36 cellular contexts compared by ENCODE assay signal in the genomic region with DNA sequence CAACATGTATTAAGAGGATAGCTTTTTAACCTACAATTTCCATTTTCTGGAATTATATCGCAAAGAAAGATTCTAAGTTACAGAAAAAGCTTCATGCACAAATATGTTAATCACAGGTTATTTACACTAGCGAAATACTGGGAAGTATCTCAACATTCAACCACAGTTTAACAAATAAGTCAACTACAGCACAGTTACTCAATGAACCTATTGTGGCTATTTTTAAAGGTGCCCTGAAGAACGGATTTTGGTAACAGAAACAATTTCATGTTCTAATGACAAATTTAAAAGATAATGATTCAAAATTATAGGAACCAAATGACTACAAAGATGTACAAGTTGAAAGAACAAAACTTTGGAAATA. TPM values are rescaled to one million over a fixed set of nuclear protein-coding genes. Genes with fewer than 3 reads are reported as not detected.
"Had no signal": no experiment of that assay in that cellular context is flagged by ENCODE, and none has a peak within 500 bp of the region (broad histone marks: within the 10 kb centered on the region; RNA-seq: fewer than 3 reads in every experiment).

No MANE protein-coding gene starts in this region.

- H3K4me1 ChIP-seq: ascending aorta had no signal

- H3K36me3 Mint-ChIP-seq: activated CD4-positive, alpha-beta memory T cell treated with anti-CD3 and anti-CD28 coated beads for 36 hours; activated naive CD4-positive, alpha-beta T cell treated with anti-CD3 and anti-CD28 coated beads, Interleukin-2, amount 10 ng/mL, durations not matched to agents 7 days and 5 days; activated naive CD4-positive, alpha-beta T cell treated with anti-CD3 and anti-CD28 coated beads, Interleukin-2, amount 50 U/mL, for 24 hours; activated naive CD8-positive, alpha-beta T cell; activated naive CD8-positive, alpha-beta T cell treated with anti-CD3 and anti-CD28 coated beads, Interleukin-2, amount 10 ng/mL, durations not matched to agents 7 days and 5 days had no signal

- H3K9me3 Mint-ChIP-seq: activated CD8-positive, alpha-beta T cell treated with anti-CD3 and anti-CD28 coated beads for 36 hours; activated naive CD4-positive, alpha-beta T cell treated with anti-CD3 and anti-CD28 coated beads, Interleukin-2, amount 50 U/mL, for 24 hours; activated T-cell treated with anti-CD3 and anti-CD28 coated beads, Interleukin-2, amount 50 U/mL, for 24 hours; activated T-helper 2 cell treated with anti-CD3 and anti-CD28 coated beads, Interferon-gamma antibody, Interleukin-2, Interleukin-4, amounts not matched to agents 10 μg/mL and 5 μg/mL and 100 μg/mL, durations not matched to agents 14 hours and 24 hours and 36 hours; central memory CD8-positive, alpha-beta T cell; T-helper 1 cell treated with Interleukin-12 subunit alpha and Interleukin-12 subunit beta and Interleukin-4 antibody, amounts not matched to agents 30 μg/mL and 1 μg/mL, for 36 hours; T-helper 2 cell treated with Interferon-gamma antibody and Interleukin-4, amounts not matched to agents 5 μg/mL and 100 μg/mL, for 36 hours had no signal

- H3K27ac Mint-ChIP-seq: activated B cell treated with CpG ODN at 0.5 μM for 24 hours; activated CD4-positive, alpha-beta memory T cell treated with anti-CD3 and anti-CD28 coated beads for 36 hours; activated CD4-positive, alpha-beta T cell treated with anti-CD3 and anti-CD28 coated beads, Interleukin-2, amount 10 ng/mL, durations not matched to agents 24 days and 14 days; activated CD8-positive, alpha-beta T cell treated with anti-CD3 and anti-CD28 coated beads for 36 hours; activated naive CD4-positive, alpha-beta T cell treated with anti-CD3 and anti-CD28 coated beads, Interleukin-2, amount 10 ng/mL, durations not matched to agents 7 days and 5 days; activated naive CD4-positive, alpha-beta T cell treated with anti-CD3 and anti-CD28 coated beads, Interleukin-2, amount 50 U/mL, for 24 hours; activated naive CD8-positive, alpha-beta T cell; activated naive CD8-positive, alpha-beta T cell treated with anti-CD3 and anti-CD28 coated beads, Interleukin-2, amount 10 ng/mL, durations not matched to agents 7 days and 5 days; activated naive CD8-positive, alpha-beta T cell treated with anti-CD3 and anti-CD28 coated beads, Interleukin-2, amount 50 U/mL, for 24 hours; activated T-cell treated with anti-CD3 and anti-CD28 coated beads, Interleukin-2, amount 50 U/mL, for 24 hours; activated T-helper 2 cell treated with anti-CD3 and anti-CD28 coated beads, Interferon-gamma antibody, Interleukin-2, Interleukin-4, amounts not matched to agents 10 μg/mL and 5 μg/mL and 100 μg/mL, durations not matched to agents 14 hours and 24 hours and 36 hours; brain; T-helper 1 cell treated with Interleukin-12 subunit alpha and Interleukin-12 subunit beta and Interleukin-4 antibody, amounts not matched to agents 30 μg/mL and 1 μg/mL, for 36 hours; T-helper 2 cell treated with Interferon-gamma antibody and Interleukin-4, amounts not matched to agents 5 μg/mL and 100 μg/mL, for 36 hours had no signal

- H3K9me3 ChIP-seq: ascending aorta had no signal

- H3K36me3 ChIP-seq: ascending aorta, cardiac muscle cell had no signal

- H3K4me1 Mint-ChIP-seq: activated B cell treated with CpG ODN at 0.5 μM for 24 hours; activated CD4-positive, alpha-beta T cell treated with anti-CD3 and anti-CD28 coated beads, Interleukin-2, amount 10 ng/mL, durations not matched to agents 24 days and 14 days; activated naive CD4-positive, alpha-beta T cell treated with anti-CD3 and anti-CD28 coated beads, Interleukin-2, amount 10 ng/mL, durations not matched to agents 7 days and 5 days; activated naive CD4-positive, alpha-beta T cell treated with anti-CD3 and anti-CD28 coated beads, Interleukin-2, amount 50 U/mL, for 24 hours; activated naive CD8-positive, alpha-beta T cell treated with anti-CD3 and anti-CD28 coated beads, Interleukin-2, amount 10 ng/mL, durations not matched to agents 7 days and 5 days; activated naive CD8-positive, alpha-beta T cell treated with anti-CD3 and anti-CD28 coated beads, Interleukin-2, amount 50 U/mL, for 24 hours; brain; central memory CD8-positive, alpha-beta T cell had no signal

- H3K27me3 Mint-ChIP-seq: activated naive CD8-positive, alpha-beta T cell had no signal

- H3K27me3 ChIP-seq: ascending aorta, cardiac muscle cell had no signal

- H3K27ac ChIP-seq: ascending aorta, cardiac muscle cell, VCaP had no signal

- ATAC-seq: activated CD8-positive, alpha-beta T cell treated with anti-CD3 and anti-CD28 coated beads for 36 hours; activated naive CD8-positive, alpha-beta T cell treated with anti-CD3 and anti-CD28 coated beads, Interleukin-2, amount 50 U/mL, for 24 hours had no signal

- FAIRE-seq: TTC549 had no signal

- H3K4me3 ChIP-seq: ascending aorta, cardiac muscle cell had no signal

- H3K4me3 Mint-ChIP-seq: activated B cell treated with CpG ODN at 0.5 μM for 24 hours; activated CD4-positive, alpha-beta memory T cell treated with anti-CD3 and anti-CD28 coated beads for 36 hours; activated CD4-positive, alpha-beta T cell treated with anti-CD3 and anti-CD28 coated beads, Interleukin-2, amount 10 ng/mL, durations not matched to agents 24 days and 14 days; activated CD8-positive, alpha-beta T cell treated with anti-CD3 and anti-CD28 coated beads for 36 hours; activated naive CD4-positive, alpha-beta T cell treated with anti-CD3 and anti-CD28 coated beads, Interleukin-2, amount 10 ng/mL, durations not matched to agents 7 days and 5 days; activated naive CD4-positive, alpha-beta T cell treated with anti-CD3 and anti-CD28 coated beads, Interleukin-2, amount 50 U/mL, for 24 hours; activated naive CD8-positive, alpha-beta T cell; activated naive CD8-positive, alpha-beta T cell treated with anti-CD3 and anti-CD28 coated beads, Interleukin-2, amount 10 ng/mL, durations not matched to agents 7 days and 5 days; activated naive CD8-positive, alpha-beta T cell treated with anti-CD3 and anti-CD28 coated beads, Interleukin-2, amount 50 U/mL, for 24 hours; activated T-cell treated with anti-CD3 and anti-CD28 coated beads, Interleukin-2, amount 50 U/mL, for 24 hours; brain; central memory CD8-positive, alpha-beta T cell; T-helper 1 cell treated with Interleukin-12 subunit alpha and Interleukin-12 subunit beta and Interleukin-4 antibody, amounts not matched to agents 30 μg/mL and 1 μg/mL, for 36 hours; T-helper 2 cell treated with Interferon-gamma antibody and Interleukin-4, amounts not matched to agents 5 μg/mL and 100 μg/mL, for 36 hours had no signal

- DNase-seq: activated B cell treated with CpG ODN at 0.5 μM for 24 hours; activated CD4-positive, alpha-beta memory T cell treated with anti-CD3 and anti-CD28 coated beads for 36 hours; activated CD4-positive, alpha-beta T cell treated with anti-CD3 and anti-CD28 coated beads for 4 hours; activated CD4-positive, alpha-beta T cell treated with anti-CD3 and anti-CD28 coated beads, Interleukin-2, amount 10 ng/mL, durations not matched to agents 24 days and 14 days; activated CD4-positive, alpha-beta T cell treated with anti-CD3 and anti-CD28 coated beads, Interleukin-2, amount 50 U/mL, for 1 hour; activated CD4-positive, alpha-beta T cell treated with anti-CD3 and anti-CD28 coated beads, Interleukin-2, amount 50 U/mL, for 4 hours; activated CD4-positive, CD25-positive, alpha-beta regulatory T cell treated with anti-CD3 and anti-CD28 coated beads, Interleukin-2, amount 50 U/mL, for 72 hours; activated CD8-positive, alpha-beta memory T cell treated with anti-CD3 and anti-CD28 coated beads, Interleukin-2, amount 50 U/mL, for 48 hours; activated CD8-positive, alpha-beta T cell treated with anti-CD3 and anti-CD28 coated beads for 36 hours; activated effector memory CD4-positive, alpha-beta T cell treated with Interleukin-2 at 50 U/mL for 16 hours; activated gamma-delta T cell; activated naive CD4-positive, alpha-beta T cell treated with anti-CD3 and anti-CD28 coated beads, Interleukin-2, amount 10 ng/mL, durations not matched to agents 7 days and 5 days; activated naive CD4-positive, alpha-beta T cell treated with Interleukin-2 at 50 U/mL for 16 hours; activated naive CD8-positive, alpha-beta T cell treated with anti-CD3 and anti-CD28 coated beads, Interleukin-2, amount 10 ng/mL, durations not matched to agents 7 days and 5 days; activated naive CD8-positive, alpha-beta T cell treated with anti-CD3 and anti-CD28 coated beads, Interleukin-2, amount 50 U/mL, for 24 hours; activated T-cell treated with anti-CD3 and anti-CD28 coated beads, Interleukin-2, amount 50 U/mL, for 24 hours; activated T-cell treated with anti-CD3 and anti-CD28 coated beads, Interleukin-2, amount 50 U/mL, for 48 hours; amygdala; anterior cingulate cortex; caudate nucleus; cerebellar nuclear complex; T-helper 1 cell; T-helper 2 cell; T-helper 9 cell had no signal

RNA-seq across cellular contexts. Expression of a gene that starts 51.2 kb away (rescaled TPM):
- total RNA-seq: activated CD4-positive, alpha-beta memory T cell treated with anti-CD3 and anti-CD28 coated beads for 36 hours; activated CD4-positive, alpha-beta T cell treated with anti-CD3 and anti-CD28 coated beads, Interleukin-2, amount 10 ng/mL, durations not matched to agents 24 days and 14 days; activated CD8-positive, alpha-beta memory T cell treated with anti-CD3 and anti-CD28 coated beads for 36 hours; activated CD8-positive, alpha-beta T cell treated with anti-CD3 and anti-CD28 coated beads for 36 hours; activated naive CD8-positive, alpha-beta T cell treated with anti-CD3 and anti-CD28 coated beads, Interleukin-2, amount 10 ng/mL, durations not matched to agents 7 days and 5 days; activated T-helper 2 cell treated with anti-CD3 and anti-CD28 coated beads, Interferon-gamma antibody, Interleukin-2, Interleukin-4, amounts not matched to agents 10 μg/mL and 5 μg/mL and 100 μg/mL, durations not matched to agents 14 hours and 24 hours and 36 hours; ascending aorta had no signal
